16 cellular contexts compared by ENCODE assay signal in the genomic region with DNA sequence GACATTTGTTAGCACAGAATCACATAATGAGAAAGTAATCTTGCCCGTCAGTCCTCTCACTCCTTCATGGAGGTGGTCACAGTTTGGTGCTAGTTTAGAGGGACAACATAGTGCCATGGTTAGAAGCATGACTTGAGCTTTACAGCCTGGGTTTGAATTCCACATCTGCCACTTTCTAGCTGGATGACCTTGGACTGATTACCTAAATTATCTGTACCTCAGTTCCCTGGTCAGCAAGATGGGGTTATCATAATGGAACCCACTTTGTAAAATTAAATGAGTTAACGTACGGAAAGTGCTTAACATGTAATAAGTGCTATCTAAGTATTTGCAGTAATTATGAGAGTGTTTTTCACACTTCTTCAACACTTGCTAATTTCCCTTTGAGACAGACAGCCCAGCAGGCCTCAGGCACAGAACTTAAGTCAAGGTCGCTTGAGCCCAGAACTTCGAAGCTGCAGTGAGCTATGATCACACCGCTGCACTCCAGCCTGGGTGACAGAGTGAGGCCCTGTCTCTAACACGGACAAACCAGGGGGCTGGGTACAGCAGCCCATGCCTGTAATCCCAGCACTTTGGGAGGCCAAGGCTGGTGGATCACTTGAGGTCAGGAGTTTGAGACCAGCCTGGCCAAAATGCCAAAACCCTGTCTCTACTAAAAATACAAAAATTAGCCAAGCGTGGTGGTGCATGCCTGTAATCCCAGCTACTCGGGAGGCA. TPM values are rescaled to one million over a fixed set of nuclear protein-coding genes. Genes with fewer than 3 reads are reported as not detected.
A peak's percentile ranks its signal among the peaks of the same experiment; 100 is the strongest.
DNase-seq lines count a peak whose midpoint lies in the region; ATAC-seq, FAIRE-seq and TF ChIP-seq lines count a peak whose summit lies in the region.
"Had no signal": no experiment of that assay in that cellular context is flagged by ENCODE, and none has a peak within 500 bp of the region (broad histone marks: within the 10 kb centered on the region; RNA-seq: fewer than 3 reads in every experiment).

No MANE protein-coding gene starts in this region.

- no peak for TF ChIP-seq EP300 in K562 (IDR thresholded peaks at IDR 0.05; ENCODE audit: low read length)

- no peaks in the 10 kb centered on the region for H3K9me3 ChIP-seq in GM23248 (ENCODE audit: low read depth)
- H3K9me3 ChIP-seq in MM.1S (replicated peaks; ENCODE audit: insufficient read depth, low read length): no peaks in the 10 kb centered on the region
- H3K9me3 ChIP-seq in K562 (replicated peaks; ENCODE audit: control insufficient read depth, insufficient read depth, low read depth, low read length): no peaks in the 10 kb centered on the region
- H3K9me3 ChIP-seq in parathyroid adenoma (ENCODE audit: control insufficient read depth, low read length): no peaks in the 10 kb centered on the region
- H3K9me3 ChIP-seq in WERI-Rb-1 (ENCODE audit: severe bottlenecking): no peaks in the 10 kb centered on the region
- no peaks in the 10 kb centered on the region for H3K9me3 ChIP-seq in right atrium auricular region
- H3K9me3 ChIP-seq: ovary, transverse colon had no signal

- no peaks in the 10 kb centered on the region for H4K20me1 ChIP-seq in GM23248 (ENCODE audit: insufficient read depth)
- H4K20me1 ChIP-seq in MM.1S (ENCODE audit: insufficient read depth, low read length): no peaks in the 10 kb centered on the region
- no peaks in the 10 kb centered on the region for H4K20me1 ChIP-seq in K562 (replicated peaks; ENCODE audit: control insufficient read depth, insufficient read depth, low read length)

- no peaks in the 10 kb centered on the region for H3F3A ChIP-seq in GM23248 (ENCODE audit: insufficient read depth)
- H3F3A ChIP-seq in MM.1S (ENCODE audit: insufficient read depth, low read length): 0 out of 2 replicates have a peak, but pooled peaks cover 5% of the 10 kb centered on the region

- in situ Hi-C loops in GM23248 (cut with MboI) (no loop called here), K562 (cut with MboI) (loop anchor here (5.0 kb wide), 1 partner anchor 102 kb away; no protein-coding TSS in a partner anchor)

- FAIRE-seq in K562 (lab: Jason Lieb, UNC): no peak

- H3K9ac ChIP-seq in GM23248 (no peak overlapping the region), MM.1S (ENCODE audit: low read length) (no peak overlapping the region), K562 (ENCODE audit: insufficient read depth in 1 of 2, low read depth in 2 of 2, low read length in 2 of 2) (no peak overlapping the region), parathyroid adenoma (no peak overlapping the region)

- 60 to 62% methylated on average over 9 of the region's 9 CpGs for WGBS in GM23248 (ENCODE audit: low coverage in 1 of 2, low lambda C conversion rate in 2 of 2, missing lambda C conversion rate in 2 of 2), 2 experiments
- 32% methylated on average over 9 of the region's 9 CpGs for WGBS in K562 (ENCODE audit: insufficient coverage, low coverage, missing lambda C conversion rate)

- no peak for TF ChIP-seq POLR2A in K562 (conservative IDR thresholded peaks at IDR 0.05)

- no peak; a peak in 1 of 4 replicates for TF ChIP-seq RAD21 in K562 (CRISPR knock-in tag; conservative IDR thresholded peaks at IDR 0.05 in 1 of 2, IDR thresholded peaks at IDR 0.05 in 1 of 2)

- H3K27me3 ChIP-seq in GM23248 (replicated peaks; ENCODE audit: insufficient read depth) (0 out of 2 replicates have a peak, but pooled peaks cover 5% of the 10 kb centered on the region), MM.1S (replicated peaks; ENCODE audit: insufficient read depth, low read length) (0 out of 2 replicates have a peak, but pooled peaks cover 3% of the 10 kb centered on the region), K562 (ENCODE audit: control insufficient read depth in 2 of 2, insufficient read depth in 2 of 2, low read length in 2 of 2) (no peaks in the 10 kb centered on the region; a peak in 3 of 5 replicates), parathyroid adenoma (ENCODE audit: control insufficient read depth, insufficient read depth, low read length) (no peaks in the 10 kb centered on the region), WERI-Rb-1 (ENCODE audit: insufficient read depth, low read depth, severe bottlenecking) (no peaks in the 10 kb centered on the region), right atrium auricular region (no peaks in the 10 kb centered on the region)
- H3K27me3 ChIP-seq: ovary, transverse colon had no signal

- TF ChIP-seq CTCF in MM.1S (IDR thresholded peaks at IDR 0.05; ENCODE audit: low read length) (no peak), K562 (IDR thresholded peaks at IDR 0.05 in 2 of 3, conservative IDR thresholded peaks at IDR 0.05 in 1 of 3; ENCODE audit: insufficient read depth in 2 of 3, low read depth in 1 of 3, low read length in 3 of 3) (no peak), parathyroid adenoma (IDR thresholded peaks at IDR 0.05) (no peak), WERI-Rb-1 (IDR thresholded peaks at IDR 0.05; ENCODE audit: low read depth, low read length) (no peak), right atrium auricular region (IDR thresholded peaks at IDR 0.05) (no peak)

- no peaks in the 10 kb centered on the region for H3K36me3 ChIP-seq in GM23248 (ENCODE audit: low read depth)
- no peaks in the 10 kb centered on the region for H3K36me3 ChIP-seq in MM.1S (replicated peaks; ENCODE audit: insufficient read depth, low read length)
- H3K36me3 ChIP-seq in K562 (ENCODE audit: control insufficient read depth, insufficient read depth, low read length): no peaks in the 10 kb centered on the region
- no peaks in the 10 kb centered on the region for H3K36me3 ChIP-seq in parathyroid adenoma (ENCODE audit: control insufficient read depth, insufficient read depth, low read length)
- H3K36me3 ChIP-seq in WERI-Rb-1: no peaks in the 10 kb centered on the region
- no peaks in the 10 kb centered on the region for H3K36me3 ChIP-seq in right atrium auricular region
- H3K36me3 ChIP-seq: ovary, transverse colon had no signal

- H3K27ac ChIP-seq in GM23248 (no peak overlapping the region), MM.1S (ENCODE audit: low read length) (no peak overlapping the region), K562 (ENCODE audit: extremely low read depth, low read depth, low read length) (no peak overlapping the region), parathyroid adenoma (no peak overlapping the region), WERI-Rb-1 (no peak overlapping the region), right atrium auricular region (no peak overlapping the region)
- H3K27ac ChIP-seq: ovary, transverse colon had no signal

- CTCF ChIA-PET in K562 (lab: Yijun Ruan, JAX; ENCODE audit: low intra/inter-chr PET ratio): interaction anchor here (1.0 to 1.9 kb wide), 3 partner anchors 99 to 150 kb away, joined by 4 to 13 read pairs (median 11); a partner anchor contains a TSS

- DNase-seq in GM23248: no peak
- DNase-seq in MM.1S: no peak
- DNase-seq in K562 (ENCODE audit: extremely low read depth in 1 of 4, low spot score in 3 of 4): no peak
- no peak for DNase-seq in WERI-Rb-1
- DNase-seq in activated CD4-positive, alpha-beta T cell treated with anti-CD3 and anti-CD28 coated beads, Interleukin-2, amount 50 U/mL, for 4 hours: no peak
- no peak for DNase-seq in right atrium auricular region (ENCODE audit: low spot score)
- DNase-seq: activated CD4-positive, CD25-positive, alpha-beta regulatory T cell treated with anti-CD3 and anti-CD28 coated beads, Interleukin-2, amount 50 U/mL, for 72 hours; activated CD8-positive, alpha-beta memory T cell treated with anti-CD3 and anti-CD28 coated beads for 24 hours; activated gamma-delta T cell treated with Interleukin-2 at 50 U/mL for 16 hours; activated T-cell treated with anti-CD3 and anti-CD28 coated beads, Interleukin-2, amount 50 U/mL, for 24 hours; effector CD8-positive, alpha-beta T cell; NCI-H187; ovary; transverse colon had no signal

- BruUV-seq in K562 (replicated peaks; lab: Mats Ljungman, UMichigan): no TSS peak

- H3K4me1 ChIP-seq in GM23248 (ENCODE audit: insufficient read depth) (no peaks in the 10 kb centered on the region; the same call in 1 of the 2 replicates), MM.1S (ENCODE audit: low read length) (peaks cover 18% of the 10 kb centered on the region), K562 (replicated peaks in 1 of 2; ENCODE audit: control insufficient read depth in 2 of 2, insufficient read depth in 2 of 2, low read length in 2 of 2) (no peaks in the 10 kb centered on the region), parathyroid adenoma (no peaks in the 10 kb centered on the region), right atrium auricular region (no peaks in the 10 kb centered on the region)
- H3K4me1 ChIP-seq: transverse colon had no signal

- intact Hi-C loops in K562 (cut with micrococcal nuclease): loop anchor here (1.0 to 5.0 kb wide), 3 partner anchors 88 to 147 kb away; a partner anchor contains a TSS

- H2AFZ ChIP-seq in GM23248 (0 out of 2 replicates have a peak overlapping the region, but pooled peaks have one; percentile 66), MM.1S (ENCODE audit: low read length) (peak overlapping the region; percentile 3; the same call in 1 of the 2 replicates), K562 (ENCODE audit: low read depth, low read length) (peak overlapping the region; percentile 55; the same call in 1 of the 2 replicates), parathyroid adenoma (peak overlapping the region; percentile 47)

- H3K9me2 ChIP-seq in GM23248 (ENCODE audit: insufficient read depth) (no peaks in the 10 kb centered on the region), MM.1S (replicated peaks; ENCODE audit: insufficient read depth, low read length) (no peaks in the 10 kb centered on the region)

- POLR2A ChIA-PET in K562 (lab: Yijun Ruan, JAX): interaction anchor here (0.6 to 1.4 kb wide), 7 partner anchors 10 to 105 kb away, joined by 3 to 4 read pairs (median 3); no protein-coding TSS in a partner anchor

- no peaks in the 10 kb centered on the region for H3K9me1 ChIP-seq in K562 (ENCODE audit: control insufficient read depth, insufficient read depth, low read length)

- no peaks in the 10 kb centered on the region for H3K79me2 ChIP-seq in GM23248 (ENCODE audit: insufficient read depth)
- no peaks in the 10 kb centered on the region for H3K79me2 ChIP-seq in MM.1S (ENCODE audit: low read length)
- H3K79me2 ChIP-seq in K562 (ENCODE audit: control insufficient read depth, insufficient read depth, low read length): no peaks in the 10 kb centered on the region
- H3K79me2 ChIP-seq in parathyroid adenoma: no peaks in the 10 kb centered on the region

- H3K4me2 ChIP-seq in GM23248 (ENCODE audit: unreplicated experiment) (no peak overlapping the region), MM.1S (ENCODE audit: low read depth, low read length) (no peak overlapping the region), K562 (ENCODE audit: insufficient read depth, low read length) (no peak overlapping the region), parathyroid adenoma (ENCODE audit: low read length) (no peak overlapping the region)

- no peak overlapping the region for H3K4me3 ChIP-seq in GM23248
- H3K4me3 ChIP-seq in MM.1S (ENCODE audit: low read length): no peak overlapping the region
- no peak overlapping the region for H3K4me3 ChIP-seq in K562
- no peak overlapping the region for H3K4me3 ChIP-seq in parathyroid adenoma (ENCODE audit: low read depth, low read length)
- H3K4me3 ChIP-seq in WERI-Rb-1 (ENCODE audit: low read depth, low read length): no peak overlapping the region
- no peak overlapping the region for H3K4me3 ChIP-seq in right atrium auricular region
- H3K4me3 ChIP-seq: ovary, transverse colon had no signal

- no peak for ATAC-seq in K562

RNA-seq across cellular contexts. Expression of a gene that starts 7.1 kb away (rescaled TPM):
- not detected in 2 replicates for total RNA-seq in GM23248 (2014; rRNA removed; shearing (Covaris generic))
- polyA plus RNA-seq in GM23248 (2016; fragmentation: Nextera tagmentation; extraction: Ambion mirVana) (not detected in 2 replicates), K562 (2011; rRNA removed) (not detected in 2 replicates), K562 (2014; fragmentation: Illumina TruSeq; extraction: Trizol) (not detected in 2 replicates), K562 (2014; fragmentation: Nextera tagmentation; extraction: Ambion mirVana) (not detected), K562 (2014; rRNA removed) (not detected in 2 replicates)
- not detected in 2 replicates for total RNA-seq in K562 (2011; cell fraction: chromatin; rRNA removed; ENCODE audit: low replicate concordance)
- not detected in 2 replicates for total RNA-seq in K562 (2011; cell fraction: nucleolus; rRNA removed)
- total RNA-seq in K562 (2011; cell fraction: nucleoplasm; rRNA removed): not detected in 2 replicates
- total RNA-seq in K562 (2014; rRNA removed) (not detected in 2 replicates), K562 (2014; rRNA removed; fragmentation: Illumina TruSeq; extraction: Trizol) (not detected in 2 replicates), K562 (2015; rRNA removed; fragmentation: Illumina TruSeq; extraction: Trizol) (not detected in 2 replicates), K562 (2021) (not detected in 2 replicates), right atrium auricular region (not detected)
- 0.01 TPM in 1 of 2 replicates, not detected in the other for polyA plus RNA-seq in K562 (2011; cell fraction: cytosol; rRNA removed)
- polyA plus RNA-seq in K562 (2011; cell fraction: nucleus; rRNA removed): 0.26 TPM in 1 of 2 replicates, not detected in the other
- polyA plus RNA-seq in K562 (2012): 0.03 TPM in 1 of 2 replicates, not detected in the other
- polyA minus RNA-seq in K562 (2011; rRNA and poly(A)+ RNA removed): not detected in 2 replicates
- polyA minus RNA-seq in K562 (2011; cell fraction: cytosol; rRNA and poly(A)+ RNA removed): not detected in 2 replicates
- polyA minus RNA-seq in K562 (2011; cell fraction: nucleus; rRNA and poly(A)+ RNA removed): not detected in 2 replicates
- total RNA-seq: HT1080 had no signal

Comparison
In these comparisons a context has a peak if more than half of its experiments do, and no peak if none do; other contexts are left out.
1. H2AFZ ChIP-seq: peak in every context shown above with its lines; median percentile 66 in GM23248; 55 in K562; 47 in parathyroid adenoma; 3 in MM.1S.